Comparison of ENCODE assay signal across 8 cellular contexts in the genomic region with DNA sequence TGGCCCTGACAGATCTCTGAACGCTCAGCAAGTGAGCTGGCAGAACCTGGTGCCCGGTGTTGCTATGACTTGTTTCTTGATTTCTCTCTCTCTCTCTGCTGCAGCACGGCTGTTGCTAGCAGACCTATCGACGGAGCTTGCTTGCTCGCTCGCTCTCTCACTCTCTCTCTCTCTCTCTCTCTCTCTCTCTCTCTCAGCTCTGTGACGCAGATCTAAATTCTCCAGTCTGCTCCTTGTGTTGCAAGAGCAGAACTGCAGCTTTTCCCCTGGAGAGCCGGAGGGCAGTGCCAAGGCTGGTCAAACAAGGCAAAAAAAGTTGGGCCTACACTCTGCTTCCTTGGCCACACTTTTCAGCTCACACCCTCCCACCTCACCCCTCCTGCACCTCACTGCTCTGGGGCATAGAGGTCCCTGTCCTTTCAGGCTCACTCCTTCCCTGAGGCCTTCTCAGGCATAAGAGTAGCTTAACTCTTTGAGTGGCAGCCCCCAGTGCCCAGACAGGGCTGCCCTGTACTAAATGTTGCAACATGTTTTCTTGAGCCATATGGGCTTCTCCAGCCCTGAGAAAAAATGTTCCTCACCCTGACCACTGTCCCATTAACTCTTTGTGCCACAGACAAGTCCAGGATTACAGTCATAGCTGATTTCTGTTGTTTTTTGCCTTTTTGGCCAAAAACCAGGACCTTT.
DNase-seq lines count a peak whose midpoint lies in the region; ATAC-seq and TF ChIP-seq lines count a peak whose summit lies in the region.

No MANE protein-coding gene starts in this region.

- peaks cover 0 to 29% of the 10 kb centered on the region in 2 donors for H3K36me3 ChIP-seq in ascending aorta
- H3K36me3 ChIP-seq in right atrium auricular region: peaks cover 28% of the 10 kb centered on the region
- peaks cover 9% of the 10 kb centered on the region for H3K36me3 ChIP-seq in rectal smooth muscle tissue (ENCODE audit: control insufficient read depth, insufficient read depth, low read length)

- no peaks in the 10 kb centered on the region for H3K27me3 ChIP-seq in ascending aorta
- no peaks in the 10 kb centered on the region for H3K27me3 ChIP-seq in right atrium auricular region
- H3K27me3 ChIP-seq in rectal smooth muscle tissue (ENCODE audit: control insufficient read depth, insufficient read depth, low read length): no peaks in the 10 kb centered on the region

- peak overlapping the region; percentile 72 to 79 for H3K4me3 ChIP-seq in ascending aorta
- H3K4me3 ChIP-seq in right atrium auricular region: peak overlapping the region; percentile 71 to 79
- peak overlapping the region; percentile 93 for H3K4me3 ChIP-seq in rectal smooth muscle tissue (ENCODE audit: low read length)

- DNase-seq in 8988T: peak; percentile 77
- peak in 4 of 5 experiments; percentile 36 to 97 (median 63) for DNase-seq in T-helper 2 cell
- DNase-seq in ascending aorta (ENCODE audit: low spot score in 2 of 2): peak; percentile 68 to 95
- peak; percentile 93 for DNase-seq in right atrium auricular region (ENCODE audit: low spot score)
- DNase-seq in NCI-H748 treated with DMSO at 0.1 percent for 48 hours (lab: John Stamatoyannopoulos, UW): no peak

- peak; percentile 62 to 93 (median 71) for TF ChIP-seq CTCF in ascending aorta (IDR thresholded peaks at IDR 0.05)
- TF ChIP-seq CTCF in right atrium auricular region (IDR thresholded peaks at IDR 0.05): peak; percentile 53 to 67

- intact Hi-C loops in ascending aorta (cut with DNase I): loop anchor here (5.0 kb wide), 2 partner anchors 383 to 418 kb away; partner anchors contain the start of gene PLXNA2

- peak overlapping the region; percentile 98 for H3K9ac ChIP-seq in rectal smooth muscle tissue (ENCODE audit: low read length)

- H3K27ac ChIP-seq in ascending aorta (peak overlapping the region; percentile 95 to 98), right atrium auricular region (peak overlapping the region; percentile 94 to 96), rectal smooth muscle tissue (ENCODE audit: low read depth, low read length) (peak overlapping the region; percentile 98)

- ATAC-seq in GM18517 (IDR thresholded peaks at IDR 0.05; ENCODE audit: unreplicated experiment) (peak; percentile 32), HG03432 (IDR thresholded peaks at IDR 0.05; ENCODE audit: unreplicated experiment) (peak; percentile 30)

- H3K4me1 ChIP-seq in ascending aorta: peaks cover 18 to 56% of the 10 kb centered on the region in 2 donors
- H3K4me1 ChIP-seq in right atrium auricular region: peaks cover 0 to 85% of the 10 kb centered on the region in 2 donors
- H3K4me1 ChIP-seq in rectal smooth muscle tissue (ENCODE audit: control insufficient read depth, insufficient read depth, low read length): peaks cover 61% of the 10 kb centered on the region

- H3K9me3 ChIP-seq in ascending aorta: no peaks in the 10 kb centered on the region
- H3K9me3 ChIP-seq in right atrium auricular region: no peaks in the 10 kb centered on the region
